In genomic region chr19:10427169-10427568, GRCh38 we compare ENCODE assay signal across 22 cellular contexts. TPM values are rescaled to one million over a fixed set of nuclear protein-coding genes. Genes with fewer than 3 reads are reported as not detected.
DNase-seq lines count a peak whose midpoint lies in the region; ATAC-seq and TF ChIP-seq lines count a peak whose summit lies in the region.
"Had no signal": no experiment of that assay in that cellular context is flagged by ENCODE, and none has a peak within 500 bp of the region (broad histone marks: within the 10 kb centered on the region; RNA-seq: fewer than 3 reads in every experiment).

No MANE protein-coding gene starts in this region.

- H3K36me3 Mint-ChIP-seq in activated CD4-positive, alpha-beta T cell treated with anti-CD3 and anti-CD28 coated beads, Interleukin-2, amount 10 ng/mL, durations not matched to agents 7 days and 5 days (ENCODE audit: low read depth) = peaks cover 9% of the 10 kb centered on the region
- H3K36me3 Mint-ChIP-seq in CD8-positive, alpha-beta memory T cell = peaks cover 0 to 4% (median 1%) of the 10 kb centered on the region in 3 donors
- peaks cover 6% of the 10 kb centered on the region for H3K36me3 Mint-ChIP-seq in activated T-helper 17 cell treated with anti-CD3 and anti-CD28 coated beads, Interleukin-2, amount 50 U/mL, for 72 hours (ENCODE audit: low read depth)
- H3K36me3 Mint-ChIP-seq in naive thymus-derived CD8-positive, alpha-beta T cell = peaks cover 0 to 2% (median 0%) of the 10 kb centered on the region in 3 donors

- CTCF ChIA-PET in activated CD4-positive, alpha-beta T cell treated with anti-CD3 and anti-CD28 coated beads, Interleukin-2, amount 10 ng/mL, durations not matched to agents 7 days and 5 days (lab: Charles Lee) = interaction anchor here (0.6 to 27.9 kb wide), 7 partner anchors 10 to 1931 kb away, joined by 3 to 612 read pairs (median 4); partner anchors contain the start of genes CDC37, ICAM5 and TYK2
- CTCF ChIA-PET in CD8-positive, alpha-beta memory T cell (lab: Charles Lee) = interaction anchor here (2.3 to 28.4 kb wide), 3 partner anchors 10 to 38 kb away, joined by 7 to 788 read pairs (median 14); partner anchors contain the start of genes CDC37 and PDE4A

- WGBS in esophagus squamous epithelium, 2 donors = 72 to 83% methylated on average over 6 of the region's 6 CpGs

- no peak for DNase-seq in activated CD4-positive, alpha-beta T cell treated with anti-CD3 and anti-CD28 coated beads, Interleukin-2, amount 10 ng/mL, durations not matched to agents 7 days and 5 days
- DNase-seq in activated CD4-positive, alpha-beta T cell treated with anti-CD3 and anti-CD28 coated beads for 1 hour = no peak
- DNase-seq in CD8-positive, alpha-beta memory T cell = no peak
- no peak for DNase-seq in naive thymus-derived CD8-positive, alpha-beta T cell
- DNase-seq in HCEC 1CT (no peak), esophagus squamous epithelium (lab: John Stamatoyannopoulos, UW) (no peak)
- DNase-seq: activated CD8-positive, alpha-beta memory T cell treated with anti-CD3 and anti-CD28 coated beads for 24 hours; activated effector memory CD4-positive, alpha-beta T cell treated with anti-CD3 and anti-CD28 coated beads, Interleukin-2, amount 50 U/mL, for 16 hours; cerebellar nuclear complex; DND-41; endodermal cell; head of caudate nucleus; left ventricle myocardium inferior; NCI-H1092; NCI-H2081; NCI-H510A treated with DMSO at 0.1 percent for 48 hours; small intestine; stimulated activated CD4-positive, alpha-beta T cell treated with anti-CD3 and anti-CD28 coated beads, Interleukin-4, amount 100 ng/mL, for 1 hour had no signal

- no peak overlapping the region for H3K4me3 Mint-ChIP-seq in activated CD4-positive, alpha-beta T cell treated with anti-CD3 and anti-CD28 coated beads, Interleukin-2, amount 10 ng/mL, durations not matched to agents 7 days and 5 days
- peak overlapping the region in 2 of 7 donors; percentile 28 to 89 for H3K4me3 Mint-ChIP-seq in CD8-positive, alpha-beta memory T cell
- H3K4me3 Mint-ChIP-seq in activated T-helper 17 cell treated with anti-CD3 and anti-CD28 coated beads, Interleukin-2, amount 50 U/mL, for 72 hours = peak overlapping the region; percentile 30
- peak overlapping the region in 2 of 10 donors; percentile 55 to 69 for H3K4me3 Mint-ChIP-seq in naive thymus-derived CD8-positive, alpha-beta T cell
- H3K4me3 Mint-ChIP-seq: endodermal cell had no signal

- H3K9me3 ChIP-seq in CD8-positive, alpha-beta memory T cell (ENCODE audit: low read length) = no peaks in the 10 kb centered on the region
- no peaks in the 10 kb centered on the region for H3K9me3 ChIP-seq in esophagus squamous epithelium
- H3K9me3 ChIP-seq: left ventricle myocardium inferior, vagina had no signal

- no peaks in the 10 kb centered on the region for H3K9me3 Mint-ChIP-seq in activated CD4-positive, alpha-beta T cell treated with anti-CD3 and anti-CD28 coated beads, Interleukin-2, amount 10 ng/mL, durations not matched to agents 7 days and 5 days
- peaks cover 0 to 4% (median 2%) of the 10 kb centered on the region in 5 donors for H3K9me3 Mint-ChIP-seq in CD8-positive, alpha-beta memory T cell
- H3K9me3 Mint-ChIP-seq in activated T-helper 17 cell treated with anti-CD3 and anti-CD28 coated beads, Interleukin-2, amount 50 U/mL, for 72 hours = no peaks in the 10 kb centered on the region
- peaks cover 0 to 2% (median 0%) of the 10 kb centered on the region in 9 donors for H3K9me3 Mint-ChIP-seq in naive thymus-derived CD8-positive, alpha-beta T cell
- H3K9me3 Mint-ChIP-seq: endodermal cell had no signal

- no peak overlapping the region for H3K27ac ChIP-seq in CD8-positive, alpha-beta memory T cell (ENCODE audit: low read depth, low read length)
- H3K27ac ChIP-seq in esophagus squamous epithelium = no peak overlapping the region
- H3K27ac ChIP-seq: KMS-11, left ventricle myocardium inferior, vagina had no signal

- peaks cover 84% of the 10 kb centered on the region for H3K4me1 Mint-ChIP-seq in activated CD4-positive, alpha-beta T cell treated with anti-CD3 and anti-CD28 coated beads, Interleukin-2, amount 10 ng/mL, durations not matched to agents 7 days and 5 days
- H3K4me1 Mint-ChIP-seq in CD8-positive, alpha-beta memory T cell = peaks cover 64 to 85% (median 72%) of the 10 kb centered on the region in 3 donors
- peaks cover 48% of the 10 kb centered on the region for H3K4me1 Mint-ChIP-seq in activated T-helper 17 cell treated with anti-CD3 and anti-CD28 coated beads, Interleukin-2, amount 50 U/mL, for 72 hours
- peaks cover 29 to 82% (median 63%) of the 10 kb centered on the region in 4 donors for H3K4me1 Mint-ChIP-seq in naive thymus-derived CD8-positive, alpha-beta T cell

- peak overlapping the region; percentile 12 for H3K27ac Mint-ChIP-seq in activated CD4-positive, alpha-beta T cell treated with anti-CD3 and anti-CD28 coated beads, Interleukin-2, amount 10 ng/mL, durations not matched to agents 7 days and 5 days
- peak overlapping the region; percentile 39 to 99 (median 96) for H3K27ac Mint-ChIP-seq in CD8-positive, alpha-beta memory T cell
- peak overlapping the region; percentile 58 for H3K27ac Mint-ChIP-seq in activated T-helper 17 cell treated with anti-CD3 and anti-CD28 coated beads, Interleukin-2, amount 50 U/mL, for 72 hours
- H3K27ac Mint-ChIP-seq in naive thymus-derived CD8-positive, alpha-beta T cell = peak overlapping the region; percentile 39 to 99 (median 90)
- H3K27ac Mint-ChIP-seq: endodermal cell had no signal

- H3K27me3 ChIP-seq in CD8-positive, alpha-beta memory T cell (ENCODE audit: insufficient read depth, low read length, poor library complexity, severe bottlenecking) = peaks cover 13% of the 10 kb centered on the region
- peaks cover 0 to 82% (median 12%) of the 10 kb centered on the region in 4 donors for H3K27me3 ChIP-seq in esophagus squamous epithelium
- H3K27me3 ChIP-seq: vagina had no signal

- peaks cover 52% of the 10 kb centered on the region for H3K27me3 Mint-ChIP-seq in activated CD4-positive, alpha-beta T cell treated with anti-CD3 and anti-CD28 coated beads, Interleukin-2, amount 10 ng/mL, durations not matched to agents 7 days and 5 days
- H3K27me3 Mint-ChIP-seq in CD8-positive, alpha-beta memory T cell = peaks cover 8 to 13% of the 10 kb centered on the region in 2 donors
- H3K27me3 Mint-ChIP-seq in activated T-helper 17 cell treated with anti-CD3 and anti-CD28 coated beads, Interleukin-2, amount 50 U/mL, for 72 hours = peaks cover 12% of the 10 kb centered on the region
- peaks cover 20 to 64% (median 38%) of the 10 kb centered on the region in 5 donors for H3K27me3 Mint-ChIP-seq in naive thymus-derived CD8-positive, alpha-beta T cell

- POLR2A ChIA-PET in activated CD4-positive, alpha-beta T cell treated with anti-CD3 and anti-CD28 coated beads, Interleukin-2, amount 10 ng/mL, durations not matched to agents 7 days and 5 days (lab: Charles Lee) = no interaction called here
- POLR2A ChIA-PET in CD8-positive, alpha-beta memory T cell (lab: Charles Lee) = interaction anchor here (0.6 to 1.2 kb wide), 3 partner anchors 10 to 1149 kb away, joined by 3 to 7 read pairs (median 6); no protein-coding TSS in a partner anchor
- POLR2A ChIA-PET in naive thymus-derived CD8-positive, alpha-beta T cell (lab: Charles Lee) = interaction anchor here (0.6 to 1.7 kb wide), 3 partner anchors 19 to 331 kb away, joined by 4 to 8 read pairs (median 4); no protein-coding TSS in a partner anchor

- ATAC-seq in activated T-helper 17 cell treated with anti-CD3 and anti-CD28 coated beads, Interleukin-2, amount 50 U/mL, for 72 hours (replicated peaks) = no peak
- ATAC-seq in naive thymus-derived CD8-positive, alpha-beta T cell = no peak
- no peak for ATAC-seq in GM18870 (IDR thresholded peaks at IDR 0.05; ENCODE audit: unreplicated experiment)

- peaks cover 68% of the 10 kb centered on the region for H3K4me1 ChIP-seq in CD8-positive, alpha-beta memory T cell (ENCODE audit: insufficient read depth, low read length)
- H3K4me1 ChIP-seq in esophagus squamous epithelium = peaks cover 13 to 42% (median 17%) of the 10 kb centered on the region in 3 donors

- no peaks in the 10 kb centered on the region for H3K36me3 ChIP-seq in CD8-positive, alpha-beta memory T cell (ENCODE audit: insufficient read depth, low read length)
- no peaks in the 10 kb centered on the region for H3K36me3 ChIP-seq in esophagus squamous epithelium
- H3K36me3 ChIP-seq: left ventricle myocardium inferior, vagina had no signal

- intact Hi-C loops in esophagus squamous epithelium (cut with DNase I) = no loop called here

- no peak for TF ChIP-seq CTCF in esophagus squamous epithelium (IDR thresholded peaks at IDR 0.05)

- H3K4me3 ChIP-seq in CD8-positive, alpha-beta memory T cell (ENCODE audit: low read length) = no peak overlapping the region
- no peak overlapping the region for H3K4me3 ChIP-seq in esophagus squamous epithelium
- H3K4me3 ChIP-seq: left ventricle myocardium inferior, vagina had no signal

- no peak for TF ChIP-seq POLR2A in esophagus squamous epithelium (IDR thresholded peaks at IDR 0.05)

RNA-seq across cellular contexts. Expression of gene PDE4A, which starts 6.8 kb away (rescaled TPM):
- total RNA-seq in activated CD4-positive, alpha-beta T cell treated with anti-CD3 and anti-CD28 coated beads, Interleukin-2, amount 10 ng/mL, durations not matched to agents 7 days and 5 days = 10 to 100 TPM; 12.7 to 14.3 TPM
- 10 to 100 TPM; 21.6 to 22.2 TPM for total RNA-seq in CD8-positive, alpha-beta memory T cell
- 7.5 TPM for polyA plus RNA-seq in CD8-positive, alpha-beta memory T cell
- 1 to 10 TPM; 9.0 to 9.1 TPM for total RNA-seq in activated T-helper 17 cell treated with anti-CD3 and anti-CD28 coated beads, Interleukin-2, amount 50 U/mL, for 72 hours
- under 1 TPM; 0.88 to 0.99 TPM for total RNA-seq in naive thymus-derived CD8-positive, alpha-beta T cell
- polyA plus RNA-seq in naive thymus-derived CD8-positive, alpha-beta T cell = 1 to 10 TPM in 2 of 3 donors, under 1 TPM in 1; 0.33 to 2.5 (median 1.9) TPM
- total RNA-seq in esophagus squamous epithelium = 1 to 10 TPM in 3 of 4 donors, under 1 TPM in 1; 0.87 to 7.1 (median 2.3) TPM

RNA-seq across cellular contexts. Expression of gene CDC37, which starts 23.8 kb away (rescaled TPM):
- total RNA-seq in activated CD4-positive, alpha-beta T cell treated with anti-CD3 and anti-CD28 coated beads, Interleukin-2, amount 10 ng/mL, durations not matched to agents 7 days and 5 days = 100 to 1,000 TPM; 200 to 205 TPM
- 100 to 1,000 TPM; 273 to 277 TPM for total RNA-seq in CD8-positive, alpha-beta memory T cell
- polyA plus RNA-seq in CD8-positive, alpha-beta memory T cell = 100 TPM
- 100 to 1,000 TPM; 140 to 226 TPM for total RNA-seq in activated T-helper 17 cell treated with anti-CD3 and anti-CD28 coated beads, Interleukin-2, amount 50 U/mL, for 72 hours
- total RNA-seq in naive thymus-derived CD8-positive, alpha-beta T cell = 100 to 1,000 TPM; 155 to 158 TPM
- polyA plus RNA-seq in naive thymus-derived CD8-positive, alpha-beta T cell = 10 to 100 TPM; 63.2 to 81.1 (median 65.6) TPM
- total RNA-seq in esophagus squamous epithelium = 100 to 1,000 TPM; 128 to 171 (median 152) TPM

RNA-seq across cellular contexts. Expression of gene TYK2, which starts 46.8 kb away (rescaled TPM):
- 100 to 1,000 TPM; 251 to 263 TPM for total RNA-seq in activated CD4-positive, alpha-beta T cell treated with anti-CD3 and anti-CD28 coated beads, Interleukin-2, amount 10 ng/mL, durations not matched to agents 7 days and 5 days
- total RNA-seq in CD8-positive, alpha-beta memory T cell = 100 to 1,000 TPM; 210 to 212 TPM
- 74.4 TPM for polyA plus RNA-seq in CD8-positive, alpha-beta memory T cell
- 100 to 1,000 TPM; 221 to 245 TPM for total RNA-seq in activated T-helper 17 cell treated with anti-CD3 and anti-CD28 coated beads, Interleukin-2, amount 50 U/mL, for 72 hours
- total RNA-seq in naive thymus-derived CD8-positive, alpha-beta T cell = 100 to 1,000 TPM; 313 to 319 TPM
- polyA plus RNA-seq in naive thymus-derived CD8-positive, alpha-beta T cell = 10 to 100 TPM; 33.4 to 50.3 (median 43.9) TPM
- 10 to 100 TPM; 41.8 to 74.2 (median 50.7) TPM for total RNA-seq in esophagus squamous epithelium

Comparison
In these comparisons a context has a peak if more than half of its experiments do, and no peak if none do; other contexts are left out.
1. H3K27ac Mint-ChIP-seq: peak in every context shown above with its lines; median percentile 96 in CD8-positive, alpha-beta memory T cell; 90 in naive thymus-derived CD8-positive, alpha-beta T cell; 58 in activated T-helper 17 cell treated with anti-CD3 and anti-CD28 coated beads, Interleukin-2, amount 50 U/mL, for 72 hours; 12 in activated CD4-positive, alpha-beta T cell treated with anti-CD3 and anti-CD28 coated beads, Interleukin-2, amount 10 ng/mL, durations not matched to agents 7 days and 5 days.